ENCODE assay signal across 10 cellular contexts in genomic region chr15:52527196-52527897, GRCh38. TPM values are rescaled to one million over a fixed set of nuclear protein-coding genes. Genes with fewer than 3 reads are reported as not detected.
DNase-seq lines count a peak whose midpoint lies in the region; ATAC-seq and TF ChIP-seq lines count a peak whose summit lies in the region.
"Had no signal": no experiment of that assay in that cellular context is flagged by ENCODE, and none has a peak within 500 bp of the region (broad histone marks: within the 10 kb centered on the region; RNA-seq: fewer than 3 reads in every experiment).

No MANE protein-coding gene starts in this region.

- ATAC-seq in HG02588 (IDR thresholded peaks at IDR 0.05; ENCODE audit: unreplicated experiment) (no peak), GM21423 (IDR thresholded peaks at IDR 0.05; ENCODE audit: unreplicated experiment) (no peak)

- 0 out of 2 replicates have a peak, but pooled peaks cover 5% of the 10 kb centered on the region for H3K27me3 ChIP-seq in ACC112 (ENCODE audit: insufficient read depth, low read length)
- no peaks in the 10 kb centered on the region for H3K27me3 ChIP-seq in muscle layer of colon (ENCODE audit: control insufficient read depth in 1 of 2, insufficient read depth in 2 of 2, low read length in 2 of 2)

- H3K36me3 Mint-ChIP-seq in brain, result no peaks in the 10 kb centered on the region

- peak overlapping the region; percentile 95 for H3K4me3 ChIP-seq in ACC112 (ENCODE audit: low read depth, low read length)
- peak overlapping the region; percentile 68 for H3K4me3 ChIP-seq in HFF-Myc (replicated peaks; ENCODE audit: low read depth, low read length)
- peak overlapping the region; percentile 80 to 89 for H3K4me3 ChIP-seq in muscle layer of colon (ENCODE audit: low read depth in 1 of 2, low read length in 2 of 2)

- H3K4me3 Mint-ChIP-seq in brain, result peak overlapping the region; percentile 96 to 99 (median 99)

- H2AFZ ChIP-seq in ACC112 (ENCODE audit: low read length, unreplicated experiment), result peak overlapping the region; percentile 39

- H3K36me3 ChIP-seq in ACC112 (ENCODE audit: insufficient read depth, low read length) (no peaks in the 10 kb centered on the region), muscle layer of colon (ENCODE audit: insufficient read depth, low read length) (no peaks in the 10 kb centered on the region)

- H3K4me1 ChIP-seq in ACC112 (ENCODE audit: control insufficient read depth, insufficient read depth, low read length, unreplicated experiment) (peaks cover 21% of the 10 kb centered on the region), muscle layer of colon (ENCODE audit: insufficient read depth, low read length) (peaks cover 15% of the 10 kb centered on the region)

- no peak for DNase-seq in HFF-Myc (ENCODE audit: extremely low read depth, low read depth)
- DNase-seq in hypothalamus (lab: John Stamatoyannopoulos, UW), result no peak
- no peak for DNase-seq in GM19240 (ENCODE audit: insufficient read length, low spot score)
- DNase-seq: NCI-H446 treated with DMSO at 0.1 percent for 48 hours had no signal

- TF ChIP-seq CTCF in HFF-Myc (IDR thresholded peaks at IDR 0.05; ENCODE audit: low read depth, low read length, missing control alignments) (no peak), brain (conservative IDR thresholded peaks at IDR 0.05) (no peak)

- peaks cover 52% of the 10 kb centered on the region for H3K4me1 Mint-ChIP-seq in brain

- H3K79me2 ChIP-seq in ACC112 (ENCODE audit: control insufficient read depth, insufficient read depth, low read length, unreplicated experiment), result peaks cover 34% of the 10 kb centered on the region

- H3K27ac ChIP-seq in ACC112 (ENCODE audit: low read depth, low read length) (no peak overlapping the region), muscle layer of colon (ENCODE audit: low read depth, low read length) (peak overlapping the region; percentile 90)

- H3K27me3 Mint-ChIP-seq in brain, result peaks cover 24% of the 10 kb centered on the region

- peak overlapping the region; percentile 34 for H3K9ac ChIP-seq in muscle layer of colon (ENCODE audit: low read length)

- H3K9me3 Mint-ChIP-seq in brain, result no peaks in the 10 kb centered on the region
- H3K9me3 Mint-ChIP-seq: activated naive CD4-positive, alpha-beta T cell treated with anti-CD3 and anti-CD28 coated beads, Interleukin-2, amount 50 U/mL, for 72 hours had no signal

- H3K9me3 ChIP-seq in muscle layer of colon (ENCODE audit: low read length), result no peaks in the 10 kb centered on the region

- H3K27ac Mint-ChIP-seq in brain, result peak overlapping the region; percentile 95 to 99 (median 98)

RNA-seq across cellular contexts. Expression of gene MYO5A, which starts 1.3 kb away (rescaled TPM):
- polyA plus RNA-seq in brain (ENCODE audit: insufficient read depth, low read depth, low replicate concordance), result 6.3 TPM

RNA-seq across cellular contexts. Expression of gene ARPP19, which starts 41.5 kb away (rescaled TPM):
- 133 TPM for polyA plus RNA-seq in brain (ENCODE audit: insufficient read depth, low read depth, low replicate concordance)
